ENCODE assay signal across 11 cellular contexts in the genomic region with DNA sequence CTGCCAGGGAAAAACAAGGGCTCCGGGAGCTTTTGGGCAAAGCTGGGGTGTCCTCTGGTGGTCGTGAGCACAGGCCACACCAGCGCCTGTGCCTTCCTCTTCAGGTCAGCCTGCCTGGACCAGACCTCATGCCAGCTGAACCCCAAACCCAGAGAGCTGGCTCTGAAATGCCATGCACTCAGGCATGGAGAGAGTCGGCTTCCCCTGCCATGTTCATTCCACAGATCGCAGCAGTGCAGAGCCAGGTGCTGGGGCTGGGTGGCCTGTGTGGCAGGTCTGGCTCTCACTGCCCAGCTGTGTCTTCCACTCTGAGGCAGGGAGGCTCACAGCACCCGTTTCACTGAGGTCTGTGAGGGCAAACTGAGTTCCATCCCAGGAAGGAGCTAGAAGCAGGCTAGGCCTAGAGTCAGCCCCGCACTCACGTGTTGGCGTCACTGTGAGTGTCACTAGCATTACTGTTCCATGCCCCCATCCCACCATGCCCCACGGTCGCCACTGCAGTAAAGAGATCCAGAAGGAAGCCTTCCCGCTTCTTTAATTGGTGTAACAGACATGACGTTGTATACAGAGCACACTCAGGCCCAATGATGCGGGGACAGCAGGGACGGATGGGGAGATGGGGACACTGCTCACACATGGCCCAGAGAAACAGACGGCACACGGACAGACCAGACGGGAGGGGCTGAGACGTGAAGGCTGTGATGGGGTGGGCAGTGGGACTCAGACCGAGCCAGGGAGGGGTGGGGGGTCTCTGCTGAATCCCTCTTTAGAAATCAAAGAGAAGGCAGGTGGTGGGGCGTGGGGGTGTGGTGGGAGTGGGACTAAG. TPM values are rescaled to one million over a fixed set of nuclear protein-coding genes. Genes with fewer than 3 reads are reported as not detected.
DNase-seq lines count a peak whose midpoint lies in the region; TF ChIP-seq lines count a peak whose summit lies in the region.
"Had no signal": no experiment of that assay in that cellular context is flagged by ENCODE, and none has a peak within 500 bp of the region (broad histone marks: within the 10 kb centered on the region; RNA-seq: fewer than 3 reads in every experiment).

No MANE protein-coding gene starts in this region.

- no peaks in the 10 kb centered on the region for H3K27me3 Mint-ChIP-seq in Calu3 (ENCODE audit: unreplicated experiment)

- peak overlapping the region; percentile 39 for H3K27ac Mint-ChIP-seq in Calu3 (ENCODE audit: unreplicated experiment)

- H3K4me3 Mint-ChIP-seq in Calu3 (ENCODE audit: low read depth, unreplicated experiment): no peak overlapping the region

- H3K9me3 Mint-ChIP-seq in Calu3 (ENCODE audit: low read depth, unreplicated experiment): no peaks in the 10 kb centered on the region

- H3K27me3 ChIP-seq in endocrine pancreas (ENCODE audit: control insufficient read depth, insufficient read depth, low read length) (no peaks in the 10 kb centered on the region), prostate gland (replicated peaks; ENCODE audit: insufficient read depth) (no peaks in the 10 kb centered on the region)

- peaks cover 11% of the 10 kb centered on the region for H3K36me3 ChIP-seq in endocrine pancreas (ENCODE audit: control insufficient read depth, insufficient read depth, low read length)
- no peaks in the 10 kb centered on the region for H3K36me3 ChIP-seq in prostate gland

- BruUV-seq in Calu3 (replicated peaks; lab: Mats Ljungman, UMichigan): no TSS peak

- no peaks in the 10 kb centered on the region for H3K9me3 ChIP-seq in endocrine pancreas (ENCODE audit: control insufficient read depth, low read length)
- H3K9me3 ChIP-seq in prostate gland: no peaks in the 10 kb centered on the region

- TF ChIP-seq POLR2A in prostate gland (IDR thresholded peaks at IDR 0.05): no peak

- peak overlapping the region; percentile 35 for H3K9ac ChIP-seq in endocrine pancreas (ENCODE audit: control insufficient read depth, insufficient read depth, low read length)

- CTCF ChIA-PET in Calu3 (lab: Charles Lee): no interaction called here

- peak overlapping the region; percentile 62 to 64 for H3K27ac ChIP-seq in prostate gland

- 60% methylated on average over 21 of the region's 21 CpGs for WGBS in prostate gland

- H3K4me1 Mint-ChIP-seq in Calu3 (ENCODE audit: low read depth, unreplicated experiment): peaks cover 8% of the 10 kb centered on the region

- DNase-seq in Calu3 (no peak), prostate gland (ENCODE audit: low spot score) (no peak), NCI-H748 treated with DMSO at 0.1 percent for 48 hours (lab: John Stamatoyannopoulos, UW) (no peak), NCI-H1694 (lab: John Stamatoyannopoulos, UW) (no peak), CD1c-positive myeloid dendritic cell (ENCODE audit: extremely low spot score) (no peak), NCI-H2171 treated with DMSO at 0.1 percent for 48 hours (lab: John Stamatoyannopoulos, UW) (no peak)
- DNase-seq: amniotic stem cell; NCI-H345; stimulated activated naive CD4-positive, alpha-beta T cell treated with Interleukin-2 at 50 U/mL for 16 hours had no signal

- intact Hi-C loops in Calu3 (cut with micrococcal nuclease; ENCODE audit: unreplicated experiment): no loop called here
- intact Hi-C loops in prostate gland (cut with DNase I): loop anchor here (5.0 kb wide), 3 partner anchors 169 to 599 kb away; partner anchors contain the start of genes MPHOSPH9, MTRFR, PITPNM2 and TMED2

- TF ChIP-seq CTCF in Calu3 (IDR thresholded peaks at IDR 0.05; ENCODE audit: unreplicated experiment): no peak
- no peak for TF ChIP-seq CTCF in prostate gland (IDR thresholded peaks at IDR 0.05)

- H3K36me3 Mint-ChIP-seq in Calu3 (ENCODE audit: insufficient read depth, unreplicated experiment): peaks cover 58% of the 10 kb centered on the region

- H3K4me1 ChIP-seq in endocrine pancreas (ENCODE audit: control insufficient read depth, insufficient read depth, low read length) (no peaks in the 10 kb centered on the region), prostate gland (replicated peaks) (peaks cover 36% of the 10 kb centered on the region)

- no peak overlapping the region for H3K4me3 ChIP-seq in endocrine pancreas (ENCODE audit: control insufficient read depth, insufficient read depth, low read length)
- H3K4me3 ChIP-seq in prostate gland: no peak overlapping the region

TF ChIP-seq in PFSK-1, 5 proteins besides CTCF, POLR2A, EP300 and RAD21:
- TF ChIP-seq POLR2AphosphoS5 (IDR thresholded peaks at IDR 0.05; ENCODE audit: low read depth, low read length) (0 out of 2 replicates have a peak, but pooled peaks have one; percentile 7), SIN3A (IDR thresholded peaks at IDR 0.05; ENCODE audit: borderline replicate concordance, insufficient read depth, low read length) (no peak), TAF1 (IDR thresholded peaks at IDR 0.05; ENCODE audit: borderline replicate concordance, insufficient read depth, low read length) (no peak), FOXP2 (optimal IDR thresholded peaks at IDR 0.05; ENCODE audit: borderline replicate concordance, extremely low read depth, extremely low read length, insufficient read depth) (no peak)
- TF ChIP-seq, protein P1, sequence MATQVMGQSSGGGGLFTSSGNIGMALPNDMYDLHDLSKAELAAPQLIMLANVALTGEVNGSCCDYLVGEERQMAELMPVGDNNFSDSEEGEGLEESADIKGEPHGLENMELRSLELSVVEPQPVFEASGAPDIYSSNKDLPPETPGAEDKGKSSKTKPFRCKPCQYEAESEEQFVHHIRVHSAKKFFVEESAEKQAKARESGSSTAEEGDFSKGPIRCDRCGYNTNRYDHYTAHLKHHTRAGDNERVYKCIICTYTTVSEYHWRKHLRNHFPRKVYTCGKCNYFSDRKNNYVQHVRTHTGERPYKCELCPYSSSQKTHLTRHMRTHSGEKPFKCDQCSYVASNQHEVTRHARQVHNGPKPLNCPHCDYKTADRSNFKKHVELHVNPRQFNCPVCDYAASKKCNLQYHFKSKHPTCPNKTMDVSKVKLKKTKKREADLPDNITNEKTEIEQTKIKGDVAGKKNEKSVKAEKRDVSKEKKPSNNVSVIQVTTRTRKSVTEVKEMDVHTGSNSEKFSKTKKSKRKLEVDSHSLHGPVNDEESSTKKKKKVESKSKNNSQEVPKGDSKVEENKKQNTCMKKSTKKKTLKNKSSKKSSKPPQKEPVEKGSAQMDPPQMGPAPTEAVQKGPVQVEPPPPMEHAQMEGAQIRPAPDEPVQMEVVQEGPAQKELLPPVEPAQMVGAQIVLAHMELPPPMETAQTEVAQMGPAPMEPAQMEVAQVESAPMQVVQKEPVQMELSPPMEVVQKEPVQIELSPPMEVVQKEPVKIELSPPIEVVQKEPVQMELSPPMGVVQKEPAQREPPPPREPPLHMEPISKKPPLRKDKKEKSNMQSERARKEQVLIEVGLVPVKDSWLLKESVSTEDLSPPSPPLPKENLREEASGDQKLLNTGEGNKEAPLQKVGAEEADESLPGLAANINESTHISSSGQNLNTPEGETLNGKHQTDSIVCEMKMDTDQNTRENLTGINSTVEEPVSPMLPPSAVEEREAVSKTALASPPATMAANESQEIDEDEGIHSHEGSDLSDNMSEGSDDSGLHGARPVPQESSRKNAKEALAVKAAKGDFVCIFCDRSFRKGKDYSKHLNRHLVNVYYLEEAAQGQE (IDR thresholded peaks at IDR 0.05; ENCODE audit: insufficient read depth in 1 of 2, low read depth in 2 of 2, low read length in 2 of 2): no peak

RNA-seq across cellular contexts. Expression of gene ARL6IP4, which starts 2.7 kb away (rescaled TPM):
- total RNA-seq in Calu3 (2022) (171 TPM in 2 replicates), prostate gland (100 to 1,000 TPM; 232 to 257 TPM)
- polyA plus RNA-seq in PFSK-1 (2012; ENCODE audit: insufficient read length, low read depth): 557 TPM

RNA-seq across cellular contexts. Expression of gene OGFOD2, which starts 8.1 kb away (rescaled TPM):
- 21.5 and 22.8 TPM in 2 replicates for total RNA-seq in Calu3 (2022)
- 36.9 TPM for polyA plus RNA-seq in PFSK-1 (2012; ENCODE audit: insufficient read length, low read depth)
- 10 to 100 TPM; 26.3 to 27.6 TPM for total RNA-seq in prostate gland

RNA-seq across cellular contexts. Expression of gene ABCB9, which starts 16.9 kb away (rescaled TPM):
- total RNA-seq in Calu3 (2022) (25.6 and 26.5 TPM in 2 replicates), prostate gland (10 to 100 TPM in 1 of 2 donors, 1 to 10 TPM in 1; 8.2 to 50.0 TPM)
- polyA plus RNA-seq in PFSK-1 (2012; ENCODE audit: insufficient read length, low read depth): 6.7 TPM
